8 cellular contexts compared by ENCODE assay signal in genomic region chr3:23740517-23741402, GRCh38.
A peak's percentile ranks its signal among the peaks of the same experiment; 100 is the strongest.
DNase-seq lines count a peak whose midpoint lies in the region; ATAC-seq and TF ChIP-seq lines count a peak whose summit lies in the region.

No MANE protein-coding gene starts in this region.

- H3K4me1 Mint-ChIP-seq in mesothelial cell of epicardium: peaks cover 27% of the 10 kb centered on the region

- H3K9me3 Mint-ChIP-seq in mesothelial cell of epicardium: peaks cover 3% of the 10 kb centered on the region

- TF ChIP-seq CTCF in cardiac fibroblast (IDR thresholded peaks at IDR 0.05; ENCODE audit: low read depth, low read length): no peak
- no peak for TF ChIP-seq CTCF in mesothelial cell of epicardium (IDR thresholded peaks at IDR 0.05; ENCODE audit: unreplicated experiment)

- H3K27ac Mint-ChIP-seq in mesothelial cell of epicardium: no peak overlapping the region

- H3K4me3 ChIP-seq in cardiac fibroblast (replicated peaks in 1 of 2; ENCODE audit: low read depth in 2 of 2, low read length in 2 of 2): peak overlapping the region in 1 of 2 donors; percentile 1

- no peak overlapping the region for H3K4me3 Mint-ChIP-seq in mesothelial cell of epicardium

- peak; percentile 64 to 65 for ATAC-seq in activated CD4-positive, CD25-positive, alpha-beta regulatory T cell treated with anti-CD3 and anti-CD28 coated beads, Interleukin-2, amount 50 U/mL, for 24 hours
- ATAC-seq in HG02763 (IDR thresholded peaks at IDR 0.05; ENCODE audit: unreplicated experiment): peak; percentile 81

- no peak for DNase-seq in activated CD4-positive, CD25-positive, alpha-beta regulatory T cell treated with anti-CD3 and anti-CD28 coated beads, Interleukin-2, amount 50 U/mL, for 72 hours
- DNase-seq in NCI-H69 (lab: John Stamatoyannopoulos, UW) (peak; percentile 94), cardiac fibroblast (ENCODE audit: low read depth in 2 of 2) (peak; percentile 43 to 89), mesothelial cell of epicardium (ENCODE audit: low spot score in 2 of 2, unreplicated experiment in 2 of 2) (no peak), NCI-H2196 (lab: John Stamatoyannopoulos, UW; ENCODE audit: unreplicated experiment) (no peak)
- peak; percentile 15 to 43 for DNase-seq in stimulated activated CD8-positive, alpha-beta memory T cell treated with anti-CD3 and anti-CD28 coated beads, Interleukin-15, amount 100 ng/mL, for 48 hours (ENCODE audit: low read depth in 2 of 2)

- H3K27me3 Mint-ChIP-seq in mesothelial cell of epicardium (ENCODE audit: low read depth): peaks cover 39% of the 10 kb centered on the region

- H3K36me3 Mint-ChIP-seq in mesothelial cell of epicardium: no peaks in the 10 kb centered on the region

Comparison
In these comparisons a context has a peak if more than half of its experiments do, and no peak if none do; other contexts are left out.
1. DNase-seq: peak in NCI-H69 (single experiment), cardiac fibroblast (2 of 2) and stimulated activated CD8-positive, alpha-beta memory T cell treated with anti-CD3 and anti-CD28 coated beads, Interleukin-15, amount 100 ng/mL, for 48 hours (2 of 2); none in activated CD4-positive, CD25-positive, alpha-beta regulatory T cell treated with anti-CD3 and anti-CD28 coated beads, Interleukin-2, amount 50 U/mL, for 72 hours (single experiment), mesothelial cell of epicardium (0 of 2) and NCI-H2196 (single experiment).